Comparison of ENCODE assay signal across 1 cellular context in the genomic region with DNA sequence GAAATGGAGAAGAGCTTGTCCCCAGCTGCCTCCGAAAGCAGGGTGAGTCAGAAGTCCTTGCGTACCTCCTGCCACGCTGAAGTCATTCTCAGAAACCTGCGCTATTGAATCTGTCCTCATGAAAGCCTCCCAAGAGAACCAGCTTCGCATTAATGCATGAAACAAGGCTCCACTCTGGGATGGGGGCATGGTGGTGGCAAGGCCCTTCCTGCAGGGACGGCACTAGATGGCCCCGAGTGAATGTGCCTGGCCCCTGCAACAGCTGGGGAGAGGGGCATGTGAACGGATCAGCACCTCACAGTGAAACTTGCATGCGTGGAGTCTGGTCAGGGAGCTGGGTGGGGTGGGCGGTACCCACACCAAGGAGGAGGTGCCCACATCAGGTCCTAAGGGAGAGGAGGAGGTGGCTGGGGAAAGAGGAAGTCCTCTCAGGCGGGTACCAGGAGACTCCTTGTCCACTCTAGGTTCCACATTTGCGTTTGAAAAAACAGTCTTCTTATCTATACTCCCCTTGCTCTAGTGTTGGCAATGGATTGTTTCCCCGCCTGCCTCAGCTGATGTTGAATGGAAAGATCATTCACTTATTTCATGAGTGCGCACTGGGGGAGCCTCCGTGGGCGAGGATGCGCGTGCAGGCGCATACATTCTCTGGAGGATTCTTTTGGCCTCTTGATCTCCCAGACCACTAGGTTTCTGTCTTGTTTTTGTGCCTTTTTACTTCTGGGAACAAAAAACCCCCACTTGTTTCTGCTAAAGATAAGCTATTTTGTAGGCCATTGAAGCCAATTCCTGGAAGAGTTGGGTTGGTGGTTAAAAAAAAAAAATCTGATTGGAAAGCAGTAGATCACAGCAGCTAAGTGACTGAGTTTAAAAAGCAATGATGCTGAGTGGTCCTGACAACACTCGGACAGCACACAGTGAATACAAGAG.
TF ChIP-seq lines count a peak whose summit lies in the region.

No MANE protein-coding gene starts in this region.

TF ChIP-seq in HEK293, 187 proteins besides CTCF, POLR2A, EP300 and RAD21 (continued from another document):
- TF ChIP-seq ZNF837 (tag by site-specific recombination; IDR thresholded peaks at IDR 0.05) (no peak), TCF7L2 (IDR thresholded peaks at IDR 0.05; ENCODE audit: borderline replicate concordance, low read depth, low read length) (no peak), ZNF341 (tag by site-specific recombination; IDR thresholded peaks at IDR 0.05; ENCODE audit: low read depth) (peak; percentile 39), ZNF112 (tag by site-specific recombination; IDR thresholded peaks at IDR 0.05) (no peak), ZNF266 (tag by site-specific recombination; IDR thresholded peaks at IDR 0.05; ENCODE audit: low read depth) (no peak), ZFHX2 (tag by site-specific recombination; conservative IDR thresholded peaks at IDR 0.05) (peak; percentile 38), ZNF549 (tag by site-specific recombination; IDR thresholded peaks at IDR 0.05) (no peak), ZNF324 (tag by site-specific recombination; IDR thresholded peaks at IDR 0.05) (no peak), ZNF707 (tag by site-specific recombination; IDR thresholded peaks at IDR 0.05) (no peak), ZNF214 (tag by site-specific recombination; IDR thresholded peaks at IDR 0.05; ENCODE audit: borderline replicate concordance) (no peak), ZNF121 (tag by site-specific recombination; IDR thresholded peaks at IDR 0.05) (no peak), GLI2 (tag by site-specific recombination; IDR thresholded peaks at IDR 0.05; ENCODE audit: borderline replicate concordance, low read depth) (no peak), ZNF292 (tag by site-specific recombination; IDR thresholded peaks at IDR 0.05; ENCODE audit: borderline replicate concordance, low read depth) (no peak), ELK4 (IDR thresholded peaks at IDR 0.05; ENCODE audit: borderline replicate concordance, low read depth, low read length) (no peak), ZNF223 (tag by site-specific recombination; IDR thresholded peaks at IDR 0.05) (no peak), KLF1 (tag by site-specific recombination; IDR thresholded peaks at IDR 0.05) (peak; percentile 16; the same call in 1 of the 2 replicates)
- TF ChIP-seq, protein P1, sequence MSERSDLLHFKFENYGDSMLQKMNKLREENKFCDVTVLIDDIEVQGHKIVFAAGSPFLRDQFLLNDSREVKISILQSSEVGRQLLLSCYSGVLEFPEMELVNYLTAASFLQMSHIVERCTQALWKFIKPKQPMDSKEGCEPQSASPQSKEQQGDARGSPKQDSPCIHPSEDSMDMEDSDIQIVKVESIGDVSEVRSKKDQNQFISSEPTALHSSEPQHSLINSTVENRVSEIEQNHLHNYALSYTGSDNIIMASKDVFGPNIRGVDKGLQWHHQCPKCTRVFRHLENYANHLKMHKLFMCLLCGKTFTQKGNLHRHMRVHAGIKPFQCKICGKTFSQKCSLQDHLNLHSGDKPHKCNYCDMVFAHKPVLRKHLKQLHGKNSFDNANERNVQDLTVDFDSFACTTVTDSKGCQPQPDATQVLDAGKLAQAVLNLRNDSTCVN (tag by site-specific recombination; optimal IDR thresholded peaks at IDR 0.05) = no peak
- TF ChIP-seq, protein P2, sequence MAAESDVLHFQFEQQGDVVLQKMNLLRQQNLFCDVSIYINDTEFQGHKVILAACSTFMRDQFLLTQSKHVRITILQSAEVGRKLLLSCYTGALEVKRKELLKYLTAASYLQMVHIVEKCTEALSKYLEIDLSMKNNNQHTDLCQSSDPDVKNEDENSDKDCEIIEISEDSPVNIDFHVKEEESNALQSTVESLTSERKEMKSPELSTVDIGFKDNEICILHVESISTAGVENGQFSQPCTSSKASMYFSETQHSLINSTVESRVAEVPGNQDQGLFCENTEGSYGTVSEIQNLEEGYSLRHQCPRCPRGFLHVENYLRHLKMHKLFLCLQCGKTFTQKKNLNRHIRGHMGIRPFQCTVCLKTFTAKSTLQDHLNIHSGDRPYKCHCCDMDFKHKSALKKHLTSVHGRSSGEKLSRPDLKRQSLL (tag by site-specific recombination; IDR thresholded peaks at IDR 0.05) = no peak
TF ChIP-seq in HEK293: peak in this region for 3.
